In genomic region chr22:35998748-35999147, GRCh38 we compare ENCODE assay signal across 17 cellular contexts. TPM values are rescaled to one million over a fixed set of nuclear protein-coding genes. Genes with fewer than 3 reads are reported as not detected.
A peak's percentile ranks its signal among the peaks of the same experiment; 100 is the strongest.
DNase-seq lines count a peak whose midpoint lies in the region; ATAC-seq and TF ChIP-seq lines count a peak whose summit lies in the region.
"Had no signal": no experiment of that assay in that cellular context is flagged by ENCODE, and none has a peak within 500 bp of the region (broad histone marks: within the 10 kb centered on the region; RNA-seq: fewer than 3 reads in every experiment).

No MANE protein-coding gene starts in this region.

- peaks cover 7 to 27% of the 10 kb centered on the region in 2 experiments for H3K4me1 ChIP-seq in SK-N-SH (ENCODE audit: control insufficient read depth in 1 of 2, insufficient read depth in 2 of 2, low read depth in 1 of 2, low read length in 1 of 2)
- peaks cover 7% of the 10 kb centered on the region for H3K4me1 ChIP-seq in smooth muscle cell (ENCODE audit: low read depth)
- H3K4me1 ChIP-seq: BLaER1, HAP-1 had no signal

- no peaks in the 10 kb centered on the region for H3K9me2 ChIP-seq in SK-N-SH

- peaks cover 0 to 7% of the 10 kb centered on the region in 2 experiments for H3K36me3 ChIP-seq in SK-N-SH (replicated peaks in 1 of 2; ENCODE audit: control insufficient read depth in 1 of 2, insufficient read depth in 2 of 2, low read length in 1 of 2)
- H3K36me3 ChIP-seq in smooth muscle cell (ENCODE audit: low read depth): no peaks in the 10 kb centered on the region
- H3K36me3 ChIP-seq: BLaER1 had no signal

- WGBS in SK-N-SH (ENCODE audit: low lambda C conversion rate): 96% methylated on average over 3 of the region's 3 CpGs
- WGBS in smooth muscle cell (ENCODE audit: low lambda C conversion rate): 46% methylated on average over 3 of the region's 3 CpGs

- H3K27me3 Mint-ChIP-seq in WTC11 (ENCODE audit: low read depth): no peaks in the 10 kb centered on the region
- H3K27me3 Mint-ChIP-seq in stimulated activated naive CD8-positive, alpha-beta T cell treated with anti-CD3 and anti-CD28 coated beads, Interleukin-15, amount 100 ng/mL, for 72 hours: no peaks in the 10 kb centered on the region

- H3K79me2 ChIP-seq in SK-N-SH (ENCODE audit: insufficient read depth) (peaks cover 89% of the 10 kb centered on the region), smooth muscle cell (ENCODE audit: low read depth) (peaks cover 75% of the 10 kb centered on the region)

- H3K9me3 Mint-ChIP-seq in WTC11: no peaks in the 10 kb centered on the region
- H3K9me3 Mint-ChIP-seq in stimulated activated naive CD8-positive, alpha-beta T cell treated with anti-CD3 and anti-CD28 coated beads, Interleukin-15, amount 100 ng/mL, for 72 hours: no peaks in the 10 kb centered on the region
- H3K9me3 Mint-ChIP-seq: CD14-positive monocyte; CD4-positive, alpha-beta memory T cell had no signal

- DNase-seq in SK-N-SH: no peak
- DNase-seq in RPMI7951 (ENCODE audit: low read depth): peak; percentile 44
- no peak for DNase-seq in WTC11 (ENCODE audit: low spot score)
- no peak for DNase-seq in smooth muscle cell (lab: John Stamatoyannopoulos, UW; ENCODE audit: unreplicated experiment)
- DNase-seq in NOMO-1 treated with DMSO at 0.1 percent for 48 hours (lab: John Stamatoyannopoulos, UW; ENCODE audit: unreplicated experiment): no peak
- DNase-seq in stimulated activated naive CD8-positive, alpha-beta T cell treated with anti-CD3 and anti-CD28 coated beads, Interleukin-15, amount 100 ng/mL, for 72 hours: no peak
- DNase-seq: CD4-positive, alpha-beta memory T cell; DMS153; DMS79; GF-D8 had no signal

- H3K9ac ChIP-seq in SK-N-SH (no peak overlapping the region), smooth muscle cell (ENCODE audit: low read depth) (no peak overlapping the region)
- H3K9ac ChIP-seq: BLaER1 had no signal

- no peak for TF ChIP-seq RAD21 in SK-N-SH (IDR thresholded peaks at IDR 0.05; ENCODE audit: low read length)

- no peaks in the 10 kb centered on the region for H3K9me3 ChIP-seq in SK-N-SH
- no peaks in the 10 kb centered on the region for H3K9me3 ChIP-seq in smooth muscle cell (replicated peaks; ENCODE audit: low read depth)
- H3K9me3 ChIP-seq: A549, HAP-1 had no signal

- TF ChIP-seq CTCF in SK-N-SH (IDR thresholded peaks at IDR 0.05): no peak
- TF ChIP-seq CTCF in WTC11 (IDR thresholded peaks at IDR 0.05): no peak
- no peak for TF ChIP-seq CTCF in smooth muscle cell (IDR thresholded peaks at IDR 0.05; ENCODE audit: borderline replicate concordance, insufficient read depth, poor library complexity, severe bottlenecking)

- no peak for TF ChIP-seq EP300 in SK-N-SH (IDR thresholded peaks at IDR 0.05; ENCODE audit: borderline replicate concordance in 1 of 2, low read depth in 1 of 2, low read length in 1 of 2)

- POLR2A ChIA-PET in SK-N-SH (lab: Yijun Ruan, JAX) (no interaction called here), WTC11 (lab: Charles Lee) (no interaction called here)

- peak overlapping the region; percentile 35; the same call in 1 of the 2 replicates for H3K27ac Mint-ChIP-seq in WTC11
- no peak overlapping the region for H3K27ac Mint-ChIP-seq in stimulated activated naive CD8-positive, alpha-beta T cell treated with anti-CD3 and anti-CD28 coated beads, Interleukin-15, amount 100 ng/mL, for 72 hours
- H3K27ac Mint-ChIP-seq: CD14-positive monocyte; CD4-positive, alpha-beta memory T cell had no signal

- peaks cover 24% of the 10 kb centered on the region for H4K20me1 ChIP-seq in SK-N-SH (ENCODE audit: insufficient read depth)
- H4K20me1 ChIP-seq in smooth muscle cell (ENCODE audit: low read depth): peaks cover 79% of the 10 kb centered on the region
- H4K20me1 ChIP-seq: BLaER1 had no signal

- H3K27me3 ChIP-seq in SK-N-SH (ENCODE audit: insufficient read depth) (no peaks in the 10 kb centered on the region), smooth muscle cell (ENCODE audit: low read depth) (no peaks in the 10 kb centered on the region)
- H3K27me3 ChIP-seq: BLaER1 had no signal

- CTCF ChIA-PET in SK-N-SH (lab: Yijun Ruan, JAX): interaction anchor here (0.9 to 8.8 kb wide), 4 partner anchors 28 to 76 kb away, joined by 3 to 54 read pairs (median 4); no protein-coding TSS in a partner anchor
- CTCF ChIA-PET in WTC11 (lab: Charles Lee): interaction anchor here (1.5 to 2.0 kb wide), 3 partner anchors 16 to 125 kb away, joined by 4 to 14 read pairs (median 5); no protein-coding TSS in a partner anchor

- peaks cover 3% of the 10 kb centered on the region; the same call in 1 of the 2 replicates for H3K36me3 Mint-ChIP-seq in WTC11
- H3K36me3 Mint-ChIP-seq: CD14-positive monocyte; CD4-positive, alpha-beta memory T cell had no signal

- H3K27ac ChIP-seq in SK-N-SH (ENCODE audit: low read depth in 2 of 2, low read length in 1 of 2) (no peak overlapping the region), smooth muscle cell (ENCODE audit: low read depth) (peak overlapping the region; percentile 21)
- H3K27ac ChIP-seq: 22Rv1, A549, BLaER1 had no signal

- ATAC-seq in SK-N-SH treated with all-trans-retinoic acid at 6 μM for 48 hours (no peak), WTC11 (no peak)
- no peak for ATAC-seq in stimulated activated naive CD8-positive, alpha-beta T cell treated with anti-CD3 and anti-CD28 coated beads, Interleukin-15, amount 100 ng/mL, for 72 hours
- ATAC-seq: A549, HepG2 had no signal

- H3F3A ChIP-seq in SK-N-SH (replicated peaks; ENCODE audit: insufficient read depth) (peaks cover 32% of the 10 kb centered on the region), smooth muscle cell (ENCODE audit: low read depth) (peaks cover 32% of the 10 kb centered on the region)

- peaks cover 36% of the 10 kb centered on the region for H3K4me1 Mint-ChIP-seq in WTC11
- H3K4me1 Mint-ChIP-seq in stimulated activated naive CD8-positive, alpha-beta T cell treated with anti-CD3 and anti-CD28 coated beads, Interleukin-15, amount 100 ng/mL, for 72 hours: no peaks in the 10 kb centered on the region
- H3K4me1 Mint-ChIP-seq: CD4-positive, alpha-beta memory T cell had no signal

- no peak overlapping the region for H3K4me3 Mint-ChIP-seq in WTC11
- no peak overlapping the region for H3K4me3 Mint-ChIP-seq in stimulated activated naive CD8-positive, alpha-beta T cell treated with anti-CD3 and anti-CD28 coated beads, Interleukin-15, amount 100 ng/mL, for 72 hours
- H3K4me3 Mint-ChIP-seq: CD14-positive monocyte; CD4-positive, alpha-beta memory T cell had no signal

- H3K4me2 ChIP-seq in SK-N-SH (no peak overlapping the region), smooth muscle cell (no peak overlapping the region)
- H3K4me2 ChIP-seq: A549, BLaER1 had no signal

- H2AFZ ChIP-seq in SK-N-SH (ENCODE audit: low read depth) (no peak overlapping the region), smooth muscle cell (ENCODE audit: low read depth) (no peak overlapping the region)

- H3K4me3 ChIP-seq in SK-N-SH (ENCODE audit: low read depth in 2 of 2, low read length in 1 of 2) (no peak overlapping the region), smooth muscle cell (no peak overlapping the region)
- H3K4me3 ChIP-seq: A549, BLaER1, HAP-1 had no signal

TF ChIP-seq in SK-N-SH, 30 proteins besides CTCF, POLR2A, EP300 and RAD21 (continues in another document):
- TF ChIP-seq PBX3 (IDR thresholded peaks at IDR 0.05): 0 out of 2 replicates have a peak, but pooled peaks have one; percentile 18

TF ChIP-seq in SK-N-SH treated with all-trans-retinoic acid at 6 μM for 48 hours, 23 proteins besides CTCF, POLR2A, EP300 and RAD21 (continues in another document):
- TF ChIP-seq ESRRG (CRISPR knock-in tag; IDR thresholded peaks at IDR 0.05) (no peak), CSDC2 (CRISPR knock-in tag; IDR thresholded peaks at IDR 0.05) (no peak), ZC3H10 (CRISPR knock-in tag; IDR thresholded peaks at IDR 0.05) (no peak), ZFP3 (CRISPR knock-in tag; IDR thresholded peaks at IDR 0.05) (no peak), PPARA (CRISPR knock-in tag; IDR thresholded peaks at IDR 0.05; ENCODE audit: borderline replicate concordance) (no peak), TCF4 (CRISPR knock-in tag; IDR thresholded peaks at IDR 0.05; ENCODE audit: borderline replicate concordance) (no peak), OSR1 (CRISPR knock-in tag; IDR thresholded peaks at IDR 0.05) (no peak), RARB (CRISPR knock-in tag; IDR thresholded peaks at IDR 0.05) (no peak)

TF ChIP-seq in WTC11, 78 proteins besides CTCF, POLR2A, EP300 and RAD21 (continues in another document):
- TF ChIP-seq PRDM15 (CRISPR knock-in tag; IDR thresholded peaks at IDR 0.05): no peak
- TF ChIP-seq NFE2L1 (CRISPR knock-in tag; IDR thresholded peaks at IDR 0.05): no peak
- TF ChIP-seq TP53 (CRISPR knock-in tag; IDR thresholded peaks at IDR 0.05): no peak

RNA-seq across cellular contexts. Expression of gene RBFOX2, which starts 29.9 kb away (rescaled TPM):
- polyA plus RNA-seq in SK-N-SH (2012; rRNA removed): 115 and 151 TPM in 2 replicates
- polyA plus RNA-seq in SK-N-SH (2012; cell fraction: cytosol; rRNA removed): 92.8 and 114 TPM in 2 replicates
- 125 and 168 TPM in 2 replicates for polyA plus RNA-seq in SK-N-SH (2012; cell fraction: nucleus; rRNA removed)
- total RNA-seq in RPMI7951 (2014; rRNA removed; shearing (Covaris generic)): 82.2 and 96.2 TPM in 2 replicates
- 102 to 107 TPM (median 103 TPM) in 3 replicates for total RNA-seq in WTC11 (2021)
- total RNA-seq in smooth muscle cell: 144 and 168 TPM in 2 replicates
- polyA plus RNA-seq in smooth muscle cell: 128 and 151 TPM in 2 replicates
- polyA plus RNA-seq: CD14-positive monocyte had no signal
